Comparison of ENCODE assay signal across 1 cellular context in genomic region chr11:73156114-73156513, GRCh38.
TF ChIP-seq lines count a peak whose summit lies in the region.

No MANE protein-coding gene starts in this region.

TF ChIP-seq in GM12878, 131 proteins besides CTCF, POLR2A, EP300 and RAD21 (continued from another document):
- TF ChIP-seq USF1 (IDR thresholded peaks at IDR 0.05; ENCODE audit: borderline replicate concordance, extremely low read length, insufficient read depth, low read depth, low read length) (no peak), PBX3 (IDR thresholded peaks at IDR 0.05; ENCODE audit: insufficient replicate concordance, low read depth, low read length) (peak; percentile 77), TCF3 (IDR thresholded peaks at IDR 0.05; ENCODE audit: borderline replicate concordance, insufficient read depth, low read depth, low read length) (peak; percentile 68; the same call in 1 of the 2 replicates), CREM (IDR thresholded peaks at IDR 0.05; ENCODE audit: low read depth) (0 out of 2 replicates have a peak, but pooled peaks have one; percentile 29), TCF12 (IDR thresholded peaks at IDR 0.05; ENCODE audit: low read depth, low read length) (peak; percentile 77)
